20 cellular contexts compared by ENCODE assay signal in genomic region chr18:11953113-11953512, GRCh38.
"Had no signal": no experiment of that assay in that cellular context is flagged by ENCODE, and none has a peak within 500 bp of the region (broad histone marks: within the 10 kb centered on the region; RNA-seq: fewer than 3 reads in every experiment).

No MANE protein-coding gene starts in this region.

- H3K4me3 Mint-ChIP-seq: activated naive CD8-positive, alpha-beta T cell treated with anti-CD3 and anti-CD28 coated beads for 36 hours; brain; central memory CD8-positive, alpha-beta T cell; endodermal cell; immature natural killer cell; natural killer cell; T-cell had no signal

- H3K4me1 Mint-ChIP-seq: central memory CD8-positive, alpha-beta T cell; natural killer cell; T-cell had no signal

- H3K27ac Mint-ChIP-seq: activated naive CD8-positive, alpha-beta T cell treated with anti-CD3 and anti-CD28 coated beads for 36 hours; brain; endodermal cell; immature natural killer cell; natural killer cell; T-cell had no signal

- DNase-seq: activated CD4-positive, alpha-beta T cell treated with anti-CD3 and anti-CD28 coated beads, Interleukin-2, amount 50 U/mL, for 4 hours; activated CD4-positive, CD25-positive, alpha-beta regulatory T cell treated with anti-CD3 and anti-CD28 coated beads, Interleukin-2, amount 50 U/mL, for 72 hours; activated naive CD4-positive, alpha-beta T cell; activated naive CD8-positive, alpha-beta T cell treated with anti-CD3 and anti-CD28 coated beads for 36 hours; amygdala; colonic mucosa; endodermal cell; immature natural killer cell; mesendoderm; natural killer cell; ovary; psoas muscle; right cardiac atrium; stimulated activated CD4-positive, alpha-beta T cell treated with anti-CD3 and anti-CD28 coated beads, Interleukin-2, amount 100 ng/mL, for 48 hours; T-cell; upper lobe of left lung had no signal

- H3K27ac ChIP-seq: colonic mucosa, ovary, psoas muscle, thoracic aorta, upper lobe of left lung had no signal

- ATAC-seq: natural killer cell, psoas muscle, right cardiac atrium, SK-N-SH treated with all-trans-retinoic acid at 6 μM for 48 hours, T-cell had no signal

- H3K27me3 Mint-ChIP-seq: central memory CD8-positive, alpha-beta T cell had no signal
